In genomic region chr6:31776961-31777666, GRCh38 we compare ENCODE assay signal across 1 cellular context.
TF ChIP-seq lines count a peak whose summit lies in the region.

Gene VWA7, minus strand, starts transcription at chr6:31777328. Its CDS starts 549 bp downstream, at chr6:31776779.

TF ChIP-seq in K562, 482 proteins besides CTCF, POLR2A, EP300 and RAD21 (continued from another document and continues in another):
- peak in 1 of 2 experiments; percentile 92; a peak in 2 of 4 replicates for TF ChIP-seq MLLT1 (IDR thresholded peaks at IDR 0.05)
- no peak for TF ChIP-seq ZNF507 (tag; conservative IDR thresholded peaks at IDR 0.05)
- TF ChIP-seq DACH1 (IDR thresholded peaks at IDR 0.05; ENCODE audit: partially characterized antibody), result peak; percentile 76
- TF ChIP-seq NFE2 (IDR thresholded peaks at IDR 0.05; ENCODE audit: low read depth), result peak; percentile 99
- peak; percentile 86; the same call in 1 of the 2 replicates for TF ChIP-seq ZNF583 (CRISPR knock-in tag; IDR thresholded peaks at IDR 0.05)
- TF ChIP-seq RBM14 (IDR thresholded peaks at IDR 0.05; ENCODE audit: borderline replicate concordance, insufficient read depth, low read depth, low read length), result 0 out of 2 replicates have a peak, but pooled peaks have one; percentile 26
- TF ChIP-seq ZNF217 (CRISPR knock-in tag; IDR thresholded peaks at IDR 0.05), result no peak
- peak in 1 of 2 experiments; percentile 79; a peak in 1 of 4 replicates for TF ChIP-seq SRF (CRISPR knock-in tag; IDR thresholded peaks at IDR 0.05)
- no peak for TF ChIP-seq EHMT2 (IDR thresholded peaks at IDR 0.05)
- TF ChIP-seq WHSC1 (IDR thresholded peaks at IDR 0.05; ENCODE audit: low read length), result peak; percentile 31
- TF ChIP-seq TCFL5 (CRISPR knock-in tag; conservative IDR thresholded peaks at IDR 0.05), result no peak
- 0 out of 2 replicates have a peak, but pooled peaks have one; percentile 20 for TF ChIP-seq CREB3 (tag; conservative IDR thresholded peaks at IDR 0.05; ENCODE audit: low read depth)
- no peak for TF ChIP-seq HNRNPK (IDR thresholded peaks at IDR 0.05; ENCODE audit: low read depth, low read length, poor library complexity, severe bottlenecking)
- peak; percentile 89 for TF ChIP-seq ETV5 (CRISPR knock-in tag; IDR thresholded peaks at IDR 0.05; ENCODE audit: low read depth)
- TF ChIP-seq ZNF324 (CRISPR knock-in tag; IDR thresholded peaks at IDR 0.05), result no peak
- peak; percentile 99 for TF ChIP-seq ZBTB7A (IDR thresholded peaks at IDR 0.05; ENCODE audit: borderline replicate concordance, control insufficient read depth, low read depth, low read length)
- TF ChIP-seq TBP (optimal IDR thresholded peaks at IDR 0.05; ENCODE audit: low read depth, low read length), result peak; percentile 67
- TF ChIP-seq NFIC (IDR thresholded peaks at IDR 0.05), result peak; percentile 100
- peak; percentile 90; the same call in 1 of the 2 replicates for TF ChIP-seq TOE1 (IDR thresholded peaks at IDR 0.05; ENCODE audit: borderline replicate concordance)
- TF ChIP-seq TOE1 (CRISPR knock-in tag; IDR thresholded peaks at IDR 0.05; ENCODE audit: borderline replicate concordance, low read depth), result no peak
- no peak for TF ChIP-seq MCM3 (IDR thresholded peaks at IDR 0.05)
- no peak for TF ChIP-seq ZNF717 (CRISPR knock-in tag; IDR thresholded peaks at IDR 0.05)
- TF ChIP-seq MYNN (IDR thresholded peaks at IDR 0.05), result peak; percentile 98
- TF ChIP-seq MYNN (CRISPR knock-in tag; IDR thresholded peaks at IDR 0.05), result no peak
- TF ChIP-seq DPF2 (IDR thresholded peaks at IDR 0.05), result peak; percentile 99
- TF ChIP-seq ETS2 (tag; IDR thresholded peaks at IDR 0.05; ENCODE audit: borderline replicate concordance, poor library complexity, severe bottlenecking), result no peak
- TF ChIP-seq NR3C1 (CRISPR knock-in tag; IDR thresholded peaks at IDR 0.05), result no peak
- peak; percentile 95 for TF ChIP-seq CHD4 (IDR thresholded peaks at IDR 0.05; ENCODE audit: insufficient read depth, insufficient replicate concordance, low read depth, low read length, poor library complexity, severe bottlenecking)
- no peak for TF ChIP-seq GTF3C2 (IDR thresholded peaks at IDR 0.05; ENCODE audit: borderline replicate concordance, extremely low read depth, insufficient read length)
- no peak for TF ChIP-seq ZNF785 (CRISPR knock-in tag; IDR thresholded peaks at IDR 0.05)
- TF ChIP-seq ZNF277 (CRISPR knock-in tag; IDR thresholded peaks at IDR 0.05; ENCODE audit: borderline replicate concordance), result no peak
- TF ChIP-seq NCOA4 (IDR thresholded peaks at IDR 0.05; ENCODE audit: partially characterized antibody), result no peak
- TF ChIP-seq ZNF77 (CRISPR knock-in tag; IDR thresholded peaks at IDR 0.05), result 0 out of 2 replicates have a peak, but pooled peaks have one; percentile 23
- TF ChIP-seq FOXM1 (IDR thresholded peaks at IDR 0.05; ENCODE audit: low read depth), result 0 out of 2 replicates have a peak, but pooled peaks have one; percentile 32
- TF ChIP-seq FOXM1 (CRISPR knock-in tag; IDR thresholded peaks at IDR 0.05; ENCODE audit: low read depth), result peak; percentile 73; the same call in 1 of the 2 replicates
- TF ChIP-seq E2F6 (IDR thresholded peaks at IDR 0.05; ENCODE audit: borderline replicate concordance in 1 of 2, extremely low read depth in 1 of 2, insufficient read depth in 1 of 2, insufficient read length in 1 of 2, low read depth in 1 of 2, low read length in 1 of 2, poor library complexity in 1 of 2, severe bottlenecking in 1 of 2), result peak; percentile 40 to 57
- TF ChIP-seq GTF2E2 (tag; IDR thresholded peaks at IDR 0.05), result peak; percentile 29; the same call in 1 of the 2 replicates
- TF ChIP-seq ZNF143 (CRISPR knock-in tag; IDR thresholded peaks at IDR 0.05), result peak; percentile 55; the same call in 1 of the 2 replicates
- peak; percentile 88 for TF ChIP-seq POLR2AphosphoS5 (IDR thresholded peaks at IDR 0.05; ENCODE audit: control insufficient read depth, insufficient read depth, low read depth, low read length)
- 0 out of 2 replicates have a peak, but pooled peaks have one; percentile 89 for TF ChIP-seq FOXP1 (CRISPR knock-in tag; IDR thresholded peaks at IDR 0.05)
- TF ChIP-seq STAT6 (CRISPR knock-in tag; IDR thresholded peaks at IDR 0.05), result peak; percentile 16
- 0 out of 2 replicates have a peak, but pooled peaks have one; percentile 37 for TF ChIP-seq ZNF41 (CRISPR knock-in tag; conservative IDR thresholded peaks at IDR 0.05)
- peak; percentile 32; the same call in 1 of the 2 replicates for TF ChIP-seq PHTF2 (CRISPR knock-in tag; IDR thresholded peaks at IDR 0.05)
- peak; percentile 50 for TF ChIP-seq POU5F1 (IDR thresholded peaks at IDR 0.05; ENCODE audit: borderline replicate concordance, low read depth, low read length, partially characterized antibody)
- no peak for TF ChIP-seq ZNF140 (CRISPR knock-in tag; IDR thresholded peaks at IDR 0.05)
- TF ChIP-seq BRCA1 (IDR thresholded peaks at IDR 0.05), result no peak
- no peak for TF ChIP-seq BRCA1 (CRISPR knock-in tag; IDR thresholded peaks at IDR 0.05)
- TF ChIP-seq CHAMP1 (IDR thresholded peaks at IDR 0.05), result no peak
- TF ChIP-seq SNAPC5 (CRISPR knock-in tag; IDR thresholded peaks at IDR 0.05), result no peak
- TF ChIP-seq NR2C1 (IDR thresholded peaks at IDR 0.05), result no peak
- peak; percentile 77 for TF ChIP-seq NR2C1 (tag; IDR thresholded peaks at IDR 0.05)
- TF ChIP-seq DMBX1 (CRISPR knock-in tag; IDR thresholded peaks at IDR 0.05; ENCODE audit: borderline replicate concordance), result peak; percentile 71; the same call in 1 of the 2 replicates
